Comparison of ENCODE assay signal across 26 cellular contexts in the genomic region with DNA sequence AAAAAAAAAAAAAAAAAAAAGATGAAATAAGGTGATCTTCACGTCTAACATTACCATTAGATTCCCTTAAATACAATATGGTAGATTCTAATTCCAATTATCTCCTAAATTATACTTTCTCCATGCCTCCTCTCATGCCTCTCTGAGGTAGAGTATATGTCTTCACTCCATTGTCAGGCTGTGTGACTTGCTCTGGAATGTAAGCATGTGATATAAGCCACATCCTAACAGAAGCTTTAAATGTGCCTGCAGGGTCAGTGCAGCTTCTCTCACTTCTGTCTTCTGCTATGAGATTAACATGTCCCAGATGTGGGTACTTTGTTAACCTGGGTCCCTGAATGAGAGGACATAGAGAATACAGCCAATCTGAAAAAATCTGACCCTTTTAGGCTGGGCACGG.
"Had no signal": no experiment of that assay in that cellular context is flagged by ENCODE, and none has a peak within 500 bp of the region (broad histone marks: within the 10 kb centered on the region; RNA-seq: fewer than 3 reads in every experiment).

No MANE protein-coding gene starts in this region.

- H3K4me3 ChIP-seq: breast epithelium, colonic mucosa, dorsolateral prefrontal cortex, esophagus muscularis mucosa, left lung, tibial artery had no signal

- H3K9me3 Mint-ChIP-seq: activated naive CD8-positive, alpha-beta T cell treated with anti-CD3 and anti-CD28 coated beads, Interleukin-2, amount 10 ng/mL, durations not matched to agents 7 days and 5 days; activated T-helper 2 cell treated with anti-CD3 and anti-CD28 coated beads, Interferon-gamma antibody, Interleukin-2, Interleukin-4, amounts not matched to agents 10 μg/mL and 5 μg/mL and 100 μg/mL, durations not matched to agents 14 hours and 24 hours and 36 hours; central memory CD8-positive, alpha-beta T cell; effector memory CD8-positive, alpha-beta T cell; natural killer cell had no signal

- H3K27ac Mint-ChIP-seq: activated naive CD8-positive, alpha-beta T cell treated with anti-CD3 and anti-CD28 coated beads, Interleukin-2, amount 10 ng/mL, durations not matched to agents 7 days and 5 days; activated T-helper 2 cell treated with anti-CD3 and anti-CD28 coated beads, Interferon-gamma antibody, Interleukin-2, Interleukin-4, amounts not matched to agents 10 μg/mL and 5 μg/mL and 100 μg/mL, durations not matched to agents 14 hours and 24 hours and 36 hours; progenitor cell of endocrine pancreas had no signal

- DNase-seq: activated CD4-positive, CD25-positive, alpha-beta regulatory T cell treated with anti-CD3 and anti-CD28 coated beads, Interleukin-2, amount 50 U/mL, for 72 hours; activated naive CD4-positive, alpha-beta T cell; activated naive CD8-positive, alpha-beta T cell treated with anti-CD3 and anti-CD28 coated beads, Interleukin-2, amount 10 ng/mL, durations not matched to agents 7 days and 5 days; activated T-cell treated with anti-CD3 and anti-CD28 coated beads, Interleukin-2, amount 50 U/mL, for 1 hour; amniotic stem cell; colonic mucosa; dorsolateral prefrontal cortex; effector memory CD8-positive, alpha-beta T cell; kidney; left lung; midbrain; natural killer cell; right cardiac atrium; stimulated activated CD4-positive, alpha-beta T cell treated with anti-CD3 and anti-CD28 coated beads, Interleukin-12 subunit alpha, Interleukin-12 subunit beta, amount 100 ng/mL, for 4 hours; stimulated activated CD4-positive, alpha-beta T cell treated with anti-CD3 and anti-CD28 coated beads, Interleukin-4, amount 100 ng/mL, for 4 hours; stimulated activated naive CD8-positive, alpha-beta T cell treated with anti-CD3 and anti-CD28 coated beads, Interleukin-15, Interleukin-2, amounts not matched to agents 100 U/mL and 50 U/mL, for 24 hours; substantia nigra; SW 1271; T-helper 2 cell; tibial artery had no signal

- H3K27ac ChIP-seq: breast epithelium, colonic mucosa, dorsolateral prefrontal cortex, esophagus muscularis mucosa, left lung, tibial artery, VCaP had no signal

- H3K4me3 Mint-ChIP-seq: activated naive CD8-positive, alpha-beta T cell treated with anti-CD3 and anti-CD28 coated beads, Interleukin-2, amount 10 ng/mL, durations not matched to agents 7 days and 5 days; central memory CD8-positive, alpha-beta T cell; effector memory CD8-positive, alpha-beta T cell; natural killer cell had no signal

- H3K4me1 ChIP-seq: breast epithelium, colonic mucosa, left lung had no signal

- H3K27me3 ChIP-seq: breast epithelium, colonic mucosa, dorsolateral prefrontal cortex, esophagus muscularis mucosa, left lung, tibial artery had no signal

- ATAC-seq: effector memory CD8-positive, alpha-beta T cell; left lung; natural killer cell; right cardiac atrium; stimulated activated naive CD8-positive, alpha-beta T cell treated with anti-CD3 and anti-CD28 coated beads, Interleukin-15, Interleukin-2, amounts not matched to agents 100 U/mL and 50 U/mL, for 24 hours had no signal

- H3K27me3 Mint-ChIP-seq: activated naive CD8-positive, alpha-beta T cell treated with anti-CD3 and anti-CD28 coated beads, Interleukin-2, amount 10 ng/mL, durations not matched to agents 7 days and 5 days; central memory CD8-positive, alpha-beta T cell; effector memory CD8-positive, alpha-beta T cell; progenitor cell of endocrine pancreas had no signal

- H3K9me3 ChIP-seq: breast epithelium, colonic mucosa, esophagus muscularis mucosa, left lung, tibial artery had no signal
